ENCODE assay signal across 7 cellular contexts in genomic region chr10:93199221-93199681, GRCh38.
DNase-seq lines count a peak whose midpoint lies in the region; ATAC-seq and TF ChIP-seq lines count a peak whose summit lies in the region.

No MANE protein-coding gene starts in this region.

- no peak for TF ChIP-seq POLR2A in gastrocnemius medialis (IDR thresholded peaks at IDR 0.05)

- peaks cover 0 to 6% of the 10 kb centered on the region in 2 donors for H3K4me1 ChIP-seq in gastrocnemius medialis

- TF ChIP-seq CTCF in VCaP (conservative IDR thresholded peaks at IDR 0.05) (no peak), gastrocnemius medialis (IDR thresholded peaks at IDR 0.05 in 4 of 5, conservative IDR thresholded peaks at IDR 0.05 in 1 of 5) (no peak)

- peak overlapping the region; percentile 47 for H3K27ac ChIP-seq in VCaP
- H3K27ac ChIP-seq in gastrocnemius medialis: no peak overlapping the region

- peak; percentile 50 to 75 for ATAC-seq in gastrocnemius medialis
- ATAC-seq in GM18520 (IDR thresholded peaks at IDR 0.05; ENCODE audit: unreplicated experiment): no peak
- no peak for ATAC-seq in GM19035 (IDR thresholded peaks at IDR 0.05; ENCODE audit: unreplicated experiment)

- intact Hi-C loops in gastrocnemius medialis (cut with DNase I; ENCODE audit: low total_unique reads): no loop called here

- no peaks in the 10 kb centered on the region for H3K9me3 ChIP-seq in gastrocnemius medialis

- DNase-seq in HT-29 (ENCODE audit: low spot score): peak; percentile 87
- DNase-seq in hepatic stellate cell (ENCODE audit: low spot score): peak; percentile 28
- DNase-seq in gastrocnemius medialis: peak; percentile 47 to 64
- no peak for DNase-seq in NCI-H2196 treated with DMSO at 0.1 percent for 48 hours (lab: John Stamatoyannopoulos, UW; ENCODE audit: unreplicated experiment)

- H3K36me3 ChIP-seq in gastrocnemius medialis: no peaks in the 10 kb centered on the region

- peak overlapping the region; percentile 41 to 59 (median 42) for H3K4me3 ChIP-seq in gastrocnemius medialis

- no peaks in the 10 kb centered on the region for H3K27me3 ChIP-seq in gastrocnemius medialis

- in situ Hi-C loops in gastrocnemius medialis (cut with MboI; ENCODE audit: low sequenced_read_pairs in 4 of 4): no loop called here

Comparison
In these comparisons a context has a peak if more than half of its experiments do, and no peak if none do; other contexts are left out.
1. ATAC-seq: peak in gastrocnemius medialis (2 of 2); none in GM18520 (single experiment) and GM19035 (single experiment).